In the genomic region with DNA sequence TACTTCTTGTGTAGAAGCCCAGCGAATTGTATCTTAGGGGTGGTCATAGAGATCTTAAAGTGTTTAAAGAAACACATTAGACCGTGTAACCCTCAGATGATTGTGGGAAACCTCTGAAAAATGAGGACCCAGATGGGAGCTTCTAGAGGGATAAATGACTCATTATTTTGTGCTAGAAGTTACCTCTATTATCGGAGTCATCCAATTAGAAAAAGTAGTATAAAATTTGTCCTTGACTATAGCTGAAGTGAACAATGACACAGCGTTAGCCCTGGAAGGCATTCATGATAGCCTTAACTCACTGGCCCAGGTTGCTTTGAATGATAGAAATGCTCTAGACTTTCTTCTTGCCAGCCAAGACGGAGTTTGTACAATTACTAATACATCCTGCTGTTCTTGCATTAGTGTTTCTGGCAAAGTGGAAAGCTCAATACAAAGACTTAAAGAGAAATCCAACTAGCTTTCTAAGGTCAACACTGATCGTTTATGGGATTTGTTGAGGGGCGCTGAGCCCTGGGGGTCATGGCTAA, we compare ENCODE assay signal across 19 cellular contexts.
"Had no signal": no experiment of that assay in that cellular context is flagged by ENCODE, and none has a peak within 500 bp of the region (broad histone marks: within the 10 kb centered on the region; RNA-seq: fewer than 3 reads in every experiment).

No MANE protein-coding gene starts in this region.

- H3K4me3 ChIP-seq: colonic mucosa, gastroesophageal sphincter, left ventricle myocardium inferior, lower lobe of right lung, right lobe of liver, testis, transverse colon had no signal

- H3K27me3 ChIP-seq: colonic mucosa, gastroesophageal sphincter, right lobe of liver, testis, transverse colon had no signal

- FAIRE-seq: kidney had no signal

- H3K36me3 ChIP-seq: colonic mucosa, gastroesophageal sphincter, left ventricle myocardium inferior, lower lobe of right lung, right lobe of liver, transverse colon had no signal

- DNase-seq: cerebellar nuclear complex; colonic mucosa; effector CD4-positive, alpha-beta T cell; endodermal cell; foreskin fibroblast; immature natural killer cell; kidney; left cardiac atrium; left ventricle myocardium inferior; lower lobe of right lung; natural killer cell; posterior cingulate gyrus; right lobe of liver; stimulated activated CD4-positive, alpha-beta T cell treated with anti-CD3 and anti-CD28 coated beads, Interleukin-15, amount 100 ng/mL, for 24 hours; stimulated activated CD4-positive, alpha-beta T cell treated with anti-CD3 and anti-CD28 coated beads, Interleukin-1b, Interleukin-23, amount 100 ng/mL, for 48 hours; stimulated activated CD4-positive, alpha-beta T cell treated with anti-CD3 and anti-CD28 coated beads, Interleukin-4, amount 100 ng/mL, for 24 hours; testis; transverse colon had no signal
